In genomic region chr18:23661735-23662308, GRCh38 we compare ENCODE assay signal across 9 cellular contexts. TPM values are rescaled to one million over a fixed set of nuclear protein-coding genes. Genes with fewer than 3 reads are reported as not detected.
DNase-seq lines count a peak whose midpoint lies in the region; ATAC-seq and TF ChIP-seq lines count a peak whose summit lies in the region.
"Had no signal": no experiment of that assay in that cellular context is flagged by ENCODE, and none has a peak within 500 bp of the region (broad histone marks: within the 10 kb centered on the region; RNA-seq: fewer than 3 reads in every experiment).

No MANE protein-coding gene starts in this region.

- no peak overlapping the region for H2BK5ac ChIP-seq in trophoblast cell (ENCODE audit: low read depth, low read length, poor library complexity)

- H3K27ac ChIP-seq in OCI-LY3 (ENCODE audit: low read length) (no peak overlapping the region), trophoblast cell (ENCODE audit: low read depth, low read length) (no peak overlapping the region)
- H3K27ac ChIP-seq: neutrophil had no signal

- H3K79me1 ChIP-seq in trophoblast cell (ENCODE audit: low read length), result no peaks in the 10 kb centered on the region

- no peak for DNase-seq in GM06990 (ENCODE audit: extremely low read depth, insufficient read length)
- no peak for DNase-seq in epithelial cell of proximal tubule (ENCODE audit: low read depth)
- no peak for DNase-seq in trophoblast cell
- no peak for DNase-seq in NCI-H774 (lab: John Stamatoyannopoulos, UW)
- DNase-seq in DMS114 treated with DMSO at 0.1 percent for 48 hours (lab: John Stamatoyannopoulos, UW; ENCODE audit: unreplicated experiment), result no peak
- DNase-seq in SIG-M5 (lab: John Stamatoyannopoulos, UW), result no peak

- H3K4me2 ChIP-seq in OCI-LY3 (ENCODE audit: low read length) (peak overlapping the region; percentile 59), trophoblast cell (ENCODE audit: low read length) (peak overlapping the region; percentile 89)

- no peak overlapping the region for H3K9ac ChIP-seq in OCI-LY3 (ENCODE audit: low read length)
- H3K9ac ChIP-seq in trophoblast cell (ENCODE audit: low read length), result no peak overlapping the region

- no peak overlapping the region for H3K23ac ChIP-seq in trophoblast cell (ENCODE audit: low read length)

- no peak overlapping the region for H4K12ac ChIP-seq in trophoblast cell (ENCODE audit: low read depth, low read length)

- H2AFZ ChIP-seq in OCI-LY3 (ENCODE audit: low read depth, low read length) (no peak overlapping the region), trophoblast cell (ENCODE audit: insufficient read depth, low read length, poor library complexity) (no peak overlapping the region)

- H3K79me2 ChIP-seq in OCI-LY3 (ENCODE audit: low read length), result no peaks in the 10 kb centered on the region
- H3K79me2 ChIP-seq in trophoblast cell (ENCODE audit: control insufficient read depth, insufficient read depth, low read length, poor library complexity), result no peaks in the 10 kb centered on the region

- H4K8ac ChIP-seq in trophoblast cell (ENCODE audit: low read depth, low read length), result no peak overlapping the region

- no peak overlapping the region for H3K14ac ChIP-seq in trophoblast cell (ENCODE audit: low read length)

- no peak overlapping the region for H2BK12ac ChIP-seq in trophoblast cell (ENCODE audit: low read length)

- H3K9me3 ChIP-seq in OCI-LY3 (ENCODE audit: insufficient read depth, low read length) (no peaks in the 10 kb centered on the region), trophoblast cell (ENCODE audit: insufficient read depth, low read depth, low read length) (peaks cover 2% of the 10 kb centered on the region)
- H3K9me3 ChIP-seq: neutrophil had no signal

- no peak overlapping the region for H2AK5ac ChIP-seq in trophoblast cell (ENCODE audit: low read length)

- ATAC-seq in HG03571 (IDR thresholded peaks at IDR 0.05; ENCODE audit: unreplicated experiment), result no peak

- H3K4me1 ChIP-seq in OCI-LY3 (ENCODE audit: low read length) (no peaks in the 10 kb centered on the region), trophoblast cell (ENCODE audit: control insufficient read depth in 1 of 2, insufficient read depth in 2 of 2, low read length in 2 of 2) (peaks cover 0 to 7% of the 10 kb centered on the region in 2 experiments)

- no peaks in the 10 kb centered on the region for H3K27me3 ChIP-seq in GM06990 (replicated peaks; ENCODE audit: control insufficient read depth, insufficient read depth, low read length)
- peaks cover 20% of the 10 kb centered on the region for H3K27me3 ChIP-seq in OCI-LY3 (ENCODE audit: low read depth, low read length)
- peaks cover 24% of the 10 kb centered on the region for H3K27me3 ChIP-seq in trophoblast cell (ENCODE audit: insufficient read depth, low read length)

- no peaks in the 10 kb centered on the region for H4K20me1 ChIP-seq in OCI-LY3 (ENCODE audit: insufficient read depth, low read length)

- H3K4me3 ChIP-seq in GM06990 (replicated peaks; ENCODE audit: low read depth, low read length) (peak overlapping the region; percentile 49; the same call in 1 of the 2 replicates), OCI-LY3 (ENCODE audit: low read length) (peak overlapping the region; percentile 84), epithelial cell of proximal tubule (ENCODE audit: low read depth, low read length) (peak overlapping the region; percentile 48), trophoblast cell (ENCODE audit: low read depth, low read length) (peak overlapping the region; percentile 31)

- H4K91ac ChIP-seq in trophoblast cell (ENCODE audit: low read depth, low read length), result no peak overlapping the region

- H2BK120ac ChIP-seq in trophoblast cell (ENCODE audit: insufficient read depth, low read length, poor library complexity), result no peak overlapping the region

- no peak overlapping the region for H3K4ac ChIP-seq in trophoblast cell (ENCODE audit: low read depth, low read length)

- WGBS in trophoblast cell (ENCODE audit: extremely low coverage, insufficient coverage, insufficient read length), result no CpG with 5 or more reads among the region's 9 CpGs

- H3K18ac ChIP-seq in trophoblast cell (ENCODE audit: low read length), result no peak overlapping the region

- no peak for TF ChIP-seq CTCF in GM06990 (IDR thresholded peaks at IDR 0.05; ENCODE audit: insufficient read depth, low read length, poor library complexity, severe bottlenecking)
- no peak for TF ChIP-seq CTCF in OCI-LY3 (IDR thresholded peaks at IDR 0.05; ENCODE audit: low read depth, low read length)
- no peak for TF ChIP-seq CTCF in epithelial cell of proximal tubule (conservative IDR thresholded peaks at IDR 0.05; ENCODE audit: low read depth, low read length)

- H3K36me3 ChIP-seq in GM06990 (ENCODE audit: control insufficient read depth, insufficient read depth, low read length) (no peaks in the 10 kb centered on the region), OCI-LY3 (replicated peaks; ENCODE audit: low read depth, low read length) (no peaks in the 10 kb centered on the region), trophoblast cell (ENCODE audit: control insufficient read depth in 1 of 2, insufficient read depth in 2 of 2, low read length in 2 of 2) (no peaks in the 10 kb centered on the region)
- H3K36me3 ChIP-seq: neutrophil had no signal

RNA-seq across cellular contexts. Expression of gene ANKRD29, which starts 0.9 kb away (rescaled TPM):
- 1.2 and 2.7 TPM in 2 replicates for total RNA-seq in epithelial cell of proximal tubule
- not detected in 2 replicates for polyA plus RNA-seq in trophoblast cell (2013)

RNA-seq across cellular contexts. Expression of gene LAMA3, which starts 27.4 kb away (rescaled TPM):
- 45.2 and 69.8 TPM in 2 replicates for total RNA-seq in epithelial cell of proximal tubule
- polyA plus RNA-seq in trophoblast cell (2013), result 0.04 and 0.10 TPM in 2 replicates

Comparison
In these comparisons a context has a peak if more than half of its experiments do, and no peak if none do; other contexts are left out.
1. H3K4me3 ChIP-seq: peak in every context shown above with its lines; median percentile 84 in OCI-LY3; 49 in GM06990; 48 in epithelial cell of proximal tubule; 31 in trophoblast cell.